28 cellular contexts compared by ENCODE assay signal in genomic region chr6:131900231-131900630, GRCh38. TPM values are rescaled to one million over a fixed set of nuclear protein-coding genes. Genes with fewer than 3 reads are reported as not detected.
"Had no signal": no experiment of that assay in that cellular context is flagged by ENCODE, and none has a peak within 500 bp of the region (broad histone marks: within the 10 kb centered on the region; RNA-seq: fewer than 3 reads in every experiment).

No MANE protein-coding gene starts in this region.

- H3K27ac ChIP-seq: epithelial cell of prostate, neutrophil, skin epidermis, upper lobe of left lung, vagina, WERI-Rb-1 had no signal

- DNase-seq: activated CD4-positive, alpha-beta T cell treated with anti-CD3 and anti-CD28 coated beads for 1 hour; activated CD4-positive, alpha-beta T cell treated with anti-CD3 and anti-CD28 coated beads, Interleukin-2, amount 10 ng/mL, durations not matched to agents 7 days and 5 days; activated CD8-positive, alpha-beta memory T cell treated with anti-CD3 and anti-CD28 coated beads, Interleukin-2, amount 10 ng/mL, durations not matched to agents 7 days and 5 days; activated CD8-positive, alpha-beta T cell treated with anti-CD3 and anti-CD28 coated beads, Interleukin-2, amount 10 ng/mL, durations not matched to agents 7 days and 5 days; activated effector memory CD4-positive, alpha-beta T cell treated with Interleukin-2 at 50 U/mL for 16 hours; activated naive CD4-positive, alpha-beta T cell treated with Interleukin-2 at 50 U/mL for 16 hours; activated T-cell treated with anti-CD3 and anti-CD28 coated beads, Interleukin-2, amount 50 U/mL, for 72 hours; anterior cingulate cortex; dermis blood vessel endothelial cell; effector CD4-positive, alpha-beta T cell; islet precursor cell; left ventricle myocardium superior; nephron progenitor cell; stimulated activated CD4-positive, alpha-beta T cell treated with anti-CD3 and anti-CD28 coated beads, Interleukin-4, amount 100 ng/mL, for 24 hours; stimulated activated naive CD8-positive, alpha-beta T cell treated with anti-CD3 and anti-CD28 coated beads, Interleukin-15, amount 100 ng/mL, for 72 hours; substantia nigra; T-helper 17 cell; T1000; upper lobe of left lung; WERI-Rb-1 had no signal

- H3K4me3 Mint-ChIP-seq: activated CD4-positive, alpha-beta T cell treated with anti-CD3 and anti-CD28 coated beads, Interleukin-2, amount 10 ng/mL, durations not matched to agents 7 days and 5 days; activated CD8-positive, alpha-beta memory T cell treated with anti-CD3 and anti-CD28 coated beads, Interleukin-2, amount 10 ng/mL, durations not matched to agents 7 days and 5 days; activated CD8-positive, alpha-beta T cell treated with anti-CD3 and anti-CD28 coated beads, Interleukin-2, amount 10 ng/mL, durations not matched to agents 7 days and 5 days; activated naive CD8-positive, alpha-beta T cell; activated T-cell treated with anti-CD3 and anti-CD28 coated beads, Interleukin-2, amount 50 U/mL, for 72 hours; central memory CD8-positive, alpha-beta T cell; nephron progenitor cell; stimulated activated effector memory CD8-positive, alpha-beta T cell treated with anti-CD3 and anti-CD28 coated beads, Interleukin-12 subunit alpha, Interleukin-12 subunit beta, amount 100 ng/mL, for 72 hours; stimulated activated naive CD8-positive, alpha-beta T cell treated with anti-CD3 and anti-CD28 coated beads, Interleukin-15, amount 100 ng/mL, for 72 hours; T-helper 17 cell had no signal

- H3K4me1 Mint-ChIP-seq: activated CD4-positive, alpha-beta T cell treated with anti-CD3 and anti-CD28 coated beads, Interleukin-2, amount 10 ng/mL, durations not matched to agents 7 days and 5 days; activated CD8-positive, alpha-beta memory T cell treated with anti-CD3 and anti-CD28 coated beads, Interleukin-2, amount 10 ng/mL, durations not matched to agents 7 days and 5 days; central memory CD8-positive, alpha-beta T cell; nephron progenitor cell; stimulated activated naive CD8-positive, alpha-beta T cell treated with anti-CD3 and anti-CD28 coated beads, Interleukin-15, amount 100 ng/mL, for 72 hours had no signal

- H3K4me3 ChIP-seq: skin epidermis, upper lobe of left lung, vagina had no signal

- H3K9me3 ChIP-seq: neutrophil, vagina had no signal

- H3K9me3 Mint-ChIP-seq: central memory CD8-positive, alpha-beta T cell had no signal

- H3K4me1 ChIP-seq: upper lobe of left lung, vagina had no signal

- H3K27me3 ChIP-seq: neutrophil, upper lobe of left lung, vagina had no signal

- H3K36me3 ChIP-seq: neutrophil, upper lobe of left lung, vagina, WERI-Rb-1 had no signal

- ATAC-seq: activated CD8-positive, alpha-beta memory T cell treated with anti-CD3 and anti-CD28 coated beads, Interleukin-2, amount 10 ng/mL, durations not matched to agents 7 days and 5 days; activated CD8-positive, alpha-beta T cell treated with anti-CD3 and anti-CD28 coated beads, Interleukin-2, amount 10 ng/mL, durations not matched to agents 7 days and 5 days; activated T-cell treated with anti-CD3 and anti-CD28 coated beads, Interleukin-2, amount 50 U/mL, for 72 hours; left ventricle myocardium superior; sciatic nerve; stimulated activated effector memory CD8-positive, alpha-beta T cell treated with anti-CD3 and anti-CD28 coated beads, Interleukin-12 subunit alpha, Interleukin-12 subunit beta, amount 100 ng/mL, for 72 hours; stimulated activated naive CD8-positive, alpha-beta T cell treated with anti-CD3 and anti-CD28 coated beads, Interleukin-15, amount 100 ng/mL, for 72 hours; T-helper 17 cell had no signal

- H3K27ac Mint-ChIP-seq: activated CD4-positive, alpha-beta T cell treated with anti-CD3 and anti-CD28 coated beads, Interleukin-2, amount 10 ng/mL, durations not matched to agents 7 days and 5 days; activated CD8-positive, alpha-beta memory T cell treated with anti-CD3 and anti-CD28 coated beads, Interleukin-2, amount 10 ng/mL, durations not matched to agents 7 days and 5 days; activated CD8-positive, alpha-beta T cell treated with anti-CD3 and anti-CD28 coated beads, Interleukin-2, amount 10 ng/mL, durations not matched to agents 7 days and 5 days; activated naive CD8-positive, alpha-beta T cell; activated T-cell treated with anti-CD3 and anti-CD28 coated beads, Interleukin-2, amount 50 U/mL, for 72 hours; nephron progenitor cell; stimulated activated effector memory CD8-positive, alpha-beta T cell treated with anti-CD3 and anti-CD28 coated beads, Interleukin-12 subunit alpha, Interleukin-12 subunit beta, amount 100 ng/mL, for 72 hours; stimulated activated naive CD8-positive, alpha-beta T cell treated with anti-CD3 and anti-CD28 coated beads, Interleukin-15, amount 100 ng/mL, for 72 hours; T-helper 17 cell had no signal

- H3K36me3 Mint-ChIP-seq: activated naive CD8-positive, alpha-beta T cell; stimulated activated effector memory CD8-positive, alpha-beta T cell treated with anti-CD3 and anti-CD28 coated beads, Interleukin-12 subunit alpha, Interleukin-12 subunit beta, amount 100 ng/mL, for 72 hours had no signal

RNA-seq across cellular contexts. Expression of gene CCN2, which starts 50.9 kb away (rescaled TPM):
- total RNA-seq: activated CD4-positive, alpha-beta T cell treated with anti-CD3 and anti-CD28 coated beads, Interleukin-2, amount 10 ng/mL, durations not matched to agents 7 days and 5 days; activated CD8-positive, alpha-beta memory T cell treated with anti-CD3 and anti-CD28 coated beads, Interleukin-2, amount 10 ng/mL, durations not matched to agents 7 days and 5 days; activated CD8-positive, alpha-beta T cell treated with anti-CD3 and anti-CD28 coated beads, Interleukin-2, amount 10 ng/mL, durations not matched to agents 7 days and 5 days; activated T-cell treated with anti-CD3 and anti-CD28 coated beads, Interleukin-2, amount 50 U/mL, for 72 hours had no signal
